13 cellular contexts compared by ENCODE assay signal in genomic region chr1:164635784-164636729, GRCh38.
DNase-seq lines count a peak whose midpoint lies in the region; ATAC-seq and TF ChIP-seq lines count a peak whose summit lies in the region.
"Had no signal": no experiment of that assay in that cellular context is flagged by ENCODE, and none has a peak within 500 bp of the region (broad histone marks: within the 10 kb centered on the region; RNA-seq: fewer than 3 reads in every experiment).

No MANE protein-coding gene starts in this region.

- no peaks in the 10 kb centered on the region for H3K36me3 ChIP-seq in subcutaneous abdominal adipose tissue (ENCODE audit: control insufficient read depth in 5 of 5, insufficient read depth in 5 of 5, low read length in 5 of 5)
- H3K36me3 ChIP-seq: spleen had no signal

- no peaks in the 10 kb centered on the region for H3K9me3 ChIP-seq in subcutaneous abdominal adipose tissue (ENCODE audit: control insufficient read depth in 5 of 5, low read length in 5 of 5)
- H3K9me3 ChIP-seq: spleen had no signal

- H3K9me3 Mint-ChIP-seq in mesothelial cell of epicardium: no peaks in the 10 kb centered on the region
- H3K9me3 Mint-ChIP-seq in T-cell: no peaks in the 10 kb centered on the region
- H3K9me3 Mint-ChIP-seq: activated naive CD4-positive, alpha-beta T cell treated with anti-CD3 and anti-CD28 coated beads for 36 hours had no signal

- peaks cover 21% of the 10 kb centered on the region for H3K36me3 Mint-ChIP-seq in mesothelial cell of epicardium
- H3K36me3 Mint-ChIP-seq in T-cell: no peaks in the 10 kb centered on the region
- H3K36me3 Mint-ChIP-seq: CD8-positive, alpha-beta memory T cell had no signal

- H3K27me3 Mint-ChIP-seq in mesothelial cell of epicardium (ENCODE audit: low read depth): no peaks in the 10 kb centered on the region
- H3K27me3 Mint-ChIP-seq in T-cell: no peaks in the 10 kb centered on the region
- H3K27me3 Mint-ChIP-seq: CD8-positive, alpha-beta memory T cell had no signal

- DNase-seq in LoVo (ENCODE audit: low spot score): peak; percentile 49
- peak in 3 of 10 donors; percentile 39 to 61 (median 40) for DNase-seq in dorsolateral prefrontal cortex
- DNase-seq in mesothelial cell of epicardium (ENCODE audit: low spot score in 2 of 2, unreplicated experiment in 2 of 2): no peak
- DNase-seq in T-cell: no peak
- no peak for DNase-seq in putamen (ENCODE audit: low spot score)
- DNase-seq: activated CD8-positive, alpha-beta T cell treated with anti-CD3 and anti-CD28 coated beads, Interleukin-2, amount 10 ng/mL, durations not matched to agents 7 days and 5 days; activated naive CD4-positive, alpha-beta T cell treated with anti-CD3 and anti-CD28 coated beads for 36 hours; CD8-positive, alpha-beta memory T cell; NCI-H2029; spleen had no signal

- H3K27me3 ChIP-seq in dorsolateral prefrontal cortex: no peaks in the 10 kb centered on the region
- H3K27me3 ChIP-seq in subcutaneous abdominal adipose tissue (ENCODE audit: control insufficient read depth in 5 of 5, insufficient read depth in 4 of 5, low read length in 5 of 5): no peaks in the 10 kb centered on the region
- H3K27me3 ChIP-seq: spleen had no signal

- H3K27ac Mint-ChIP-seq in mesothelial cell of epicardium (peak overlapping the region; percentile 95), T-cell (no peak overlapping the region)
- H3K27ac Mint-ChIP-seq: activated CD8-positive, alpha-beta T cell treated with anti-CD3 and anti-CD28 coated beads, Interleukin-2, amount 10 ng/mL, durations not matched to agents 7 days and 5 days; activated naive CD4-positive, alpha-beta T cell treated with anti-CD3 and anti-CD28 coated beads for 36 hours; CD8-positive, alpha-beta memory T cell had no signal

- H3K4me3 ChIP-seq in dorsolateral prefrontal cortex (peak overlapping the region in 23 of 59 donors; percentile 2 to 44 (median 22)), subcutaneous abdominal adipose tissue (ENCODE audit: low read depth in 1 of 5, low read length in 5 of 5) (no peak overlapping the region)
- H3K4me3 ChIP-seq: spleen had no signal

- POLR2A ChIA-PET in T-cell (lab: Charles Lee): interaction anchor here in 1 of 2 donors (1.1 kb wide), 1 partner anchor 17 kb away, joined by 4 read pairs; no protein-coding TSS in a partner anchor

- no peak overlapping the region for H3K4me3 Mint-ChIP-seq in mesothelial cell of epicardium
- H3K4me3 Mint-ChIP-seq in T-cell: no peak overlapping the region
- H3K4me3 Mint-ChIP-seq: activated CD8-positive, alpha-beta T cell treated with anti-CD3 and anti-CD28 coated beads, Interleukin-2, amount 10 ng/mL, durations not matched to agents 7 days and 5 days; activated naive CD4-positive, alpha-beta T cell treated with anti-CD3 and anti-CD28 coated beads for 36 hours; CD8-positive, alpha-beta memory T cell had no signal

- no peak overlapping the region for H3K9ac ChIP-seq in subcutaneous abdominal adipose tissue (ENCODE audit: low read length in 5 of 5)

- H3K4me1 ChIP-seq in subcutaneous abdominal adipose tissue (ENCODE audit: control insufficient read depth in 5 of 5, insufficient read depth in 5 of 5, low read length in 5 of 5): peaks cover 2 to 46% (median 21%) of the 10 kb centered on the region in 5 donors

- H3K4me1 Mint-ChIP-seq in mesothelial cell of epicardium: peaks cover 90% of the 10 kb centered on the region
- H3K4me1 Mint-ChIP-seq in T-cell: no peaks in the 10 kb centered on the region
- H3K4me1 Mint-ChIP-seq: CD8-positive, alpha-beta memory T cell had no signal

- no peak for ATAC-seq in T-cell (replicated peaks in 1 of 4)
- no peak for ATAC-seq in GM19328 (IDR thresholded peaks at IDR 0.05; ENCODE audit: unreplicated experiment)
- ATAC-seq in HG03025 (IDR thresholded peaks at IDR 0.05; ENCODE audit: low FRiP score, unreplicated experiment): no peak
- ATAC-seq: activated CD8-positive, alpha-beta T cell treated with anti-CD3 and anti-CD28 coated beads, Interleukin-2, amount 10 ng/mL, durations not matched to agents 7 days and 5 days had no signal

- CTCF ChIA-PET in T-cell (lab: Charles Lee): no interaction called here

- intact Hi-C loops in dorsolateral prefrontal cortex (cut with DNase I): no loop called here

- H3K27ac ChIP-seq in dorsolateral prefrontal cortex (peak overlapping the region in 53 of 59 donors; percentile 3 to 84 (median 64)), subcutaneous abdominal adipose tissue (ENCODE audit: low read depth, low read length) (peak overlapping the region; percentile 54)
- H3K27ac ChIP-seq: spleen had no signal

- TF ChIP-seq CTCF in dorsolateral prefrontal cortex (IDR thresholded peaks at IDR 0.05 in 54 of 56, conservative IDR thresholded peaks at IDR 0.05 in 2 of 56; ENCODE audit: low read depth in 1 of 56, partially characterized antibody in 56 of 56): no peak
- no peak for TF ChIP-seq CTCF in mesothelial cell of epicardium (IDR thresholded peaks at IDR 0.05; ENCODE audit: unreplicated experiment)
